ENCODE assay signal across 1 cellular context in the genomic region with DNA sequence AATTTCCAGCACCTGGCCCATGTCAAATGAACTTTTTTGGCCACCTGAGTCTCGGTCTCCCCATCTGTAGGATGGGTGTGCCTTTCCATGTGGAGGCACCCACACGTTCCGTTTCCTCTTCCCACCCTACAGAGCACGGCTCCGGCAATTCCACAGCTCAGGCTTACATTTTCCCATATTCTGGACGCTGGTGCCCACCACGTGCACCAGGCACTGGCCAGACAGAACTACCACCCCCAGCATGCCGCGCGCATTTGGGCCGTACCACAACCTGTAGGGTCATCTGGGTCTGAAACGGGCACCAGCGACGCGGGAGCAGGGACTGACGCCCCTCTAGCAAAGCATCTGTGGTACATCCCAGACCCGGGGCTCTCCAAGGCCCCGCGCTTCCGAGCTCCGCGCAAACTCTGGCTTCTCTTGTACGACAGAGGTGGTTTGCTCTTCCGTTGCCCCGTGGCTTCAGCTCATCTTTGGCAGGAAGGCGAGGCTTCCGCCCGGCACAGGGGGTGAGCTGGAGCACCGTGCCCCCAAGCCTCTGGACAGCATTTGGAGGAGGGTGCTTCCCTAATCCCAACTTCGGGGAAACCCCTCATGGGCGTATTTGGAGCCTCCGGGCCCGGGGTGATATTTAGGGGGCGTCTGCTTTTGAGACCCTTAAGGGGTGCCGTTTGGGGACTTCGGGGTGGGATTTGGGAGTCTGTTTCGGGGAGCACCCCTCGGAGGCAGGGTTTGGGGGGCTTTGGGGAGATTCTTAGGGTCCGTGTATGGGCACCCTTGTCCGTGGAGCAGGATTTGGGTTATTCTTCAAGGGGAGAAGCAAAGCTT.
A peak's percentile ranks its signal among the peaks of the same experiment; 100 is the strongest.
TF ChIP-seq lines count a peak whose summit lies in the region.

No MANE protein-coding gene starts in this region.

TF ChIP-seq in HepG2, 621 proteins besides CTCF, POLR2A, EP300 and RAD21 (continues in another document):
- TF ChIP-seq ZSCAN25 (CRISPR knock-in tag; IDR thresholded peaks at IDR 0.05) (no peak), SUZ12 (IDR thresholded peaks at IDR 0.05; ENCODE audit: low read depth, low read length) (peak; percentile 55), SMAD3 (CRISPR knock-in tag; IDR thresholded peaks at IDR 0.05) (peak; percentile 53; the same call in 1 of the 2 replicates), RELA (CRISPR knock-in tag; IDR thresholded peaks at IDR 0.05) (no peak), ZNF737 (CRISPR knock-in tag; IDR thresholded peaks at IDR 0.05; ENCODE audit: borderline replicate concordance) (no peak), CEBPG (CRISPR knock-in tag; IDR thresholded peaks at IDR 0.05) (no peak), RBFOX2 (IDR thresholded peaks at IDR 0.05; ENCODE audit: low read depth, low read length) (0 out of 2 replicates have a peak, but pooled peaks have one; percentile 26), GTF3A (CRISPR knock-in tag; conservative IDR thresholded peaks at IDR 0.05) (no peak), PITX1 (CRISPR knock-in tag; IDR thresholded peaks at IDR 0.05) (no peak), ZNF24 (IDR thresholded peaks at IDR 0.05) (no peak), ZNF878 (CRISPR knock-in tag; IDR thresholded peaks at IDR 0.05) (no peak), ZFY (CRISPR knock-in tag; IDR thresholded peaks at IDR 0.05) (peak; percentile 65), TOPORS (CRISPR knock-in tag; IDR thresholded peaks at IDR 0.05) (peak; percentile 43; the same call in 1 of the 2 replicates), ZFP41 (CRISPR knock-in tag; IDR thresholded peaks at IDR 0.05; ENCODE audit: borderline replicate concordance) (no peak), ETV6 (CRISPR knock-in tag; conservative IDR thresholded peaks at IDR 0.05) (no peak), MZF1 (CRISPR knock-in tag; IDR thresholded peaks at IDR 0.05; ENCODE audit: borderline replicate concordance) (no peak), MTA1 (CRISPR knock-in tag; IDR thresholded peaks at IDR 0.05; ENCODE audit: borderline replicate concordance) (peak; percentile 41; the same call in 1 of the 2 replicates), JUN (CRISPR knock-in tag; IDR thresholded peaks at IDR 0.05) (no peak), BRD4 (CRISPR knock-in tag; IDR thresholded peaks at IDR 0.05) (no peak), ZNF556 (CRISPR knock-in tag; IDR thresholded peaks at IDR 0.05; ENCODE audit: borderline replicate concordance) (peak; percentile 59; the same call in 1 of the 2 replicates), HDAC2 (CRISPR knock-in tag; IDR thresholded peaks at IDR 0.05) (0 out of 2 replicates have a peak, but pooled peaks have one; percentile 39), FOSL2 (CRISPR knock-in tag; IDR thresholded peaks at IDR 0.05) (0 out of 2 replicates have a peak, but pooled peaks have one; percentile 31), ZNF724P (CRISPR knock-in tag; IDR thresholded peaks at IDR 0.05; ENCODE audit: borderline replicate concordance) (no peak), ZNF382 (CRISPR knock-in tag; IDR thresholded peaks at IDR 0.05; ENCODE audit: borderline replicate concordance) (no peak), SMYD3 (CRISPR knock-in tag; IDR thresholded peaks at IDR 0.05) (no peak), NFKB2 (CRISPR knock-in tag; IDR thresholded peaks at IDR 0.05; ENCODE audit: borderline replicate concordance) (peak; percentile 70; the same call in 1 of the 2 replicates), ZNF343 (CRISPR knock-in tag; IDR thresholded peaks at IDR 0.05) (no peak), ATF7 (IDR thresholded peaks at IDR 0.05) (peak; percentile 29; the same call in 1 of the 2 replicates), ATF7 (CRISPR knock-in tag; IDR thresholded peaks at IDR 0.05) (no peak), GABPB1 (CRISPR knock-in tag; IDR thresholded peaks at IDR 0.05) (peak; percentile 74), FOXK1 (CRISPR knock-in tag; IDR thresholded peaks at IDR 0.05; ENCODE audit: borderline replicate concordance, low read depth) (peak; percentile 34; the same call in 1 of the 2 replicates), ZNF143 (CRISPR knock-in tag; IDR thresholded peaks at IDR 0.05) (peak; percentile 98), TP53 (CRISPR knock-in tag; conservative IDR thresholded peaks at IDR 0.05) (0 out of 2 replicates have a peak, but pooled peaks have one; percentile 27), CCAR2 (optimal IDR thresholded peaks at IDR 0.05; ENCODE audit: low read depth, low read length) (no peak), MIER3 (CRISPR knock-in tag; IDR thresholded peaks at IDR 0.05; ENCODE audit: borderline replicate concordance) (0 out of 2 replicates have a peak, but pooled peaks have one; percentile 12), MAFG (CRISPR knock-in tag; IDR thresholded peaks at IDR 0.05) (no peak), ISX (CRISPR knock-in tag; conservative IDR thresholded peaks at IDR 0.05) (no peak)
- TF ChIP-seq, protein P1, sequence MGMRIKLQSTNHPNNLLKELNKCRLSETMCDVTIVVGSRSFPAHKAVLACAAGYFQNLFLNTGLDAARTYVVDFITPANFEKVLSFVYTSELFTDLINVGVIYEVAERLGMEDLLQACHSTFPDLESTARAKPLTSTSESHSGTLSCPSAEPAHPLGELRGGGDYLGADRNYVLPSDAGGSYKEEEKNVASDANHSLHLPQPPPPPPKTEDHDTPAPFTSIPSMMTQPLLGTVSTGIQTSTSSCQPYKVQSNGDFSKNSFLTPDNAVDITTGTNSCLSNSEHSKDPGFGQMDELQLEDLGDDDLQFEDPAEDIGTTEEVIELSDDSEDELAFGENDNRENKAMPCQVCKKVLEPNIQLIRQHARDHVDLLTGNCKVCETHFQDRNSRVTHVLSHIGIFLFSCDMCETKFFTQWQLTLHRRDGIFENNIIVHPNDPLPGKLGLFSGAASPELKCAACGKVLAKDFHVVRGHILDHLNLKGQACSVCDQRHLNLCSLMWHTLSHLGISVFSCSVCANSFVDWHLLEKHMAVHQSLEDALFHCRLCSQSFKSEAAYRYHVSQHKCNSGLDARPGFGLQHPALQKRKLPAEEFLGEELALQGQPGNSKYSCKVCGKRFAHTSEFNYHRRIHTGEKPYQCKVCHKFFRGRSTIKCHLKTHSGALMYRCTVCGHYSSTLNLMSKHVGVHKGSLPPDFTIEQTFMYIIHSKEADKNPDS (CRISPR knock-in tag; IDR thresholded peaks at IDR 0.05) = no peak
- TF ChIP-seq, protein P2, sequence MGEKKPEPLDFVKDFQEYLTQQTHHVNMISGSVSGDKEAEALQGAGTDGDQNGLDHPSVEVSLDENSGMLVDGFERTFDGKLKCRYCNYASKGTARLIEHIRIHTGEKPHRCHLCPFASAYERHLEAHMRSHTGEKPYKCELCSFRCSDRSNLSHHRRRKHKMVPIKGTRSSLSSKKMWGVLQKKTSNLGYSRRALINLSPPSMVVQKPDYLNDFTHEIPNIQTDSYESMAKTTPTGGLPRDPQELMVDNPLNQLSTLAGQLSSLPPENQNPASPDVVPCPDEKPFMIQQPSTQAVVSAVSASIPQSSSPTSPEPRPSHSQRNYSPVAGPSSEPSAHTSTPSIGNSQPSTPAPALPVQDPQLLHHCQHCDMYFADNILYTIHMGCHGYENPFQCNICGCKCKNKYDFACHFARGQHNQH (CRISPR knock-in tag; IDR thresholded peaks at IDR 0.05) = no peak
- TF ChIP-seq, protein P3, sequence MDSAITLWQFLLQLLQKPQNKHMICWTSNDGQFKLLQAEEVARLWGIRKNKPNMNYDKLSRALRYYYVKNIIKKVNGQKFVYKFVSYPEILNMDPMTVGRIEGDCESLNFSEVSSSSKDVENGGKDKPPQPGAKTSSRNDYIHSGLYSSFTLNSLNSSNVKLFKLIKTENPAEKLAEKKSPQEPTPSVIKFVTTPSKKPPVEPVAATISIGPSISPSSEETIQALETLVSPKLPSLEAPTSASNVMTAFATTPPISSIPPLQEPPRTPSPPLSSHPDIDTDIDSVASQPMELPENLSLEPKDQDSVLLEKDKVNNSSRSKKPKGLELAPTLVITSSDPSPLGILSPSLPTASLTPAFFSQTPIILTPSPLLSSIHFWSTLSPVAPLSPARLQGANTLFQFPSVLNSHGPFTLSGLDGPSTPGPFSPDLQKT (CRISPR knock-in tag; IDR thresholded peaks at IDR 0.05; ENCODE audit: borderline replicate concordance) = no peak
- TF ChIP-seq, protein P4, sequence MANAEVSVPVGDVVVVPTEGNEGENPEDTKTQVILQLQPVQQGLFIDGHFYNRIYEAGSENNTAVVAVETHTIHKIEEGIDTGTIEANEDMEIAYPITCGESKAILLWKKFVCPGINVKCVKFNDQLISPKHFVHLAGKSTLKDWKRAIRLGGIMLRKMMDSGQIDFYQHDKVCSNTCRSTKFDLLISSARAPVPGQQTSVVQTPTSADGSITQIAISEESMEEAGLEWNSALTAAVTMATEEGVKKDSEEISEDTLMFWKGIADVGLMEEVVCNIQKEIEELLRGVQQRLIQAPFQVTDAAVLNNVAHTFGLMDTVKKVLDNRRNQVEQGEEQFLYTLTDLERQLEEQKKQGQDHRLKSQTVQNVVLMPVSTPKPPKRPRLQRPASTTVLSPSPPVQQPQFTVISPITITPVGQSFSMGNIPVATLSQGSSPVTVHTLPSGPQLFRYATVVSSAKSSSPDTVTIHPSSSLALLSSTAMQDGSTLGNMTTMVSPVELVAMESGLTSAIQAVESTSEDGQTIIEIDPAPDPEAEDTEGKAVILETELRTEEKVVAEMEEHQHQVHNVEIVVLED (CRISPR knock-in tag; IDR thresholded peaks at IDR 0.05; ENCODE audit: borderline replicate concordance) = peak; percentile 58; the same call in 1 of the 2 replicates
- TF ChIP-seq, protein P5, sequence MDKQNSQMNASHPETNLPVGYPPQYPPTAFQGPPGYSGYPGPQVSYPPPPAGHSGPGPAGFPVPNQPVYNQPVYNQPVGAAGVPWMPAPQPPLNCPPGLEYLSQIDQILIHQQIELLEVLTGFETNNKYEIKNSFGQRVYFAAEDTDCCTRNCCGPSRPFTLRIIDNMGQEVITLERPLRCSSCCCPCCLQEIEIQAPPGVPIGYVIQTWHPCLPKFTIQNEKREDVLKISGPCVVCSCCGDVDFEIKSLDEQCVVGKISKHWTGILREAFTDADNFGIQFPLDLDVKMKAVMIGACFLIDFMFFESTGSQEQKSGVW (CRISPR knock-in tag; IDR thresholded peaks at IDR 0.05; ENCODE audit: borderline replicate concordance) = no peak
- TF ChIP-seq, protein P6, sequence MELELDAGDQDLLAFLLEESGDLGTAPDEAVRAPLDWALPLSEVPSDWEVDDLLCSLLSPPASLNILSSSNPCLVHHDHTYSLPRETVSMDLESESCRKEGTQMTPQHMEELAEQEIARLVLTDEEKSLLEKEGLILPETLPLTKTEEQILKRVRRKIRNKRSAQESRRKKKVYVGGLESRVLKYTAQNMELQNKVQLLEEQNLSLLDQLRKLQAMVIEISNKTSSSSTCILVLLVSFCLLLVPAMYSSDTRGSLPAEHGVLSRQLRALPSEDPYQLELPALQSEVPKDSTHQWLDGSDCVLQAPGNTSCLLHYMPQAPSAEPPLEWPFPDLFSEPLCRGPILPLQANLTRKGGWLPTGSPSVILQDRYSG (CRISPR knock-in tag; IDR thresholded peaks at IDR 0.05) = no peak
- TF ChIP-seq, protein P7, sequence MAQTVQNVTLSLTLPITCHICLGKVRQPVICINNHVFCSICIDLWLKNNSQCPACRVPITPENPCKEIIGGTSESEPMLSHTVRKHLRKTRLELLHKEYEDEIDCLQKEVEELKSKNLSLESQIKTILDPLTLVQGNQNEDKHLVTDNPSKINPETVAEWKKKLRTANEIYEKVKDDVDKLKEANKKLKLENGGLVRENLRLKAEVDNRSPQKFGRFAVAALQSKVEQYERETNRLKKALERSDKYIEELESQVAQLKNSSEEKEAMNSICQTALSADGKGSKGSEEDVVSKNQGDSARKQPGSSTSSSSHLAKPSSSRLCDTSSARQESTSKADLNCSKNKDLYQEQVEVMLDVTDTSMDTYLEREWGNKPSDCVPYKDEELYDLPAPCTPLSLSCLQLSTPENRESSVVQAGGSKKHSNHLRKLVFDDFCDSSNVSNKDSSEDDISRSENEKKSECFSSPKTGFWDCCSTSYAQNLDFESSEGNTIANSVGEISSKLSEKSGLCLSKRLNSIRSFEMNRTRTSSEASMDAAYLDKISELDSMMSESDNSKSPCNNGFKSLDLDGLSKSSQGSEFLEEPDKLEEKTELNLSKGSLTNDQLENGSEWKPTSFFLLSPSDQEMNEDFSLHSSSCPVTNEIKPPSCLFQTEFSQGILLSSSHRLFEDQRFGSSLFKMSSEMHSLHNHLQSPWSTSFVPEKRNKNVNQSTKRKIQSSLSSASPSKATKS (CRISPR knock-in tag; IDR thresholded peaks at IDR 0.05) = 0 out of 2 replicates have a peak, but pooled peaks have one; percentile 49
- TF ChIP-seq, protein P8, sequence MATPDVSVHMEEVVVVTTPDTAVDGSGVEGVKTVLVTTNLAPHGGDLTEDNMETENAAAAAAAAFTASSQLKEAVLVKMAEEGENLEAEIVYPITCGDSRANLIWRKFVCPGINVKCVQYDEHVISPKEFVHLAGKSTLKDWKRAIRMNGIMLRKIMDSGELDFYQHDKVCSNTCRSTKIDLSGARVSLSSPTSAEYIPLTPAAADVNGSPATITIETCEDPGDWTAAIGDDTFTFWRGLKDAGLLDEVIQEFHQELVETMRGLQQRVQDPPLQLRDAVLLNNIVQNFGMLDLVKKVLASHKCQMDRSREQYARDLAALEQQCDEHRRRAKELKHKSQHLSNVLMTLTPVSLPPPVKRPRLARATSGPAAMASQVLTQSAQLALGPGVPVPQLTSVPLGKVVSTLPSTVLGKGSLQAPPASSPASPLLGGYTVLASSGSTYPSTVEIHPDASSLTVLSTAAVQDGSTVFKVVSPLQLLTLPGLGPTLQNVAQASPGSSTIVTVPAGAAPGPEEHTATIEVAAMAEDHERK (CRISPR knock-in tag; IDR thresholded peaks at IDR 0.05; ENCODE audit: low read depth) = no peak
- TF ChIP-seq, protein P9, sequence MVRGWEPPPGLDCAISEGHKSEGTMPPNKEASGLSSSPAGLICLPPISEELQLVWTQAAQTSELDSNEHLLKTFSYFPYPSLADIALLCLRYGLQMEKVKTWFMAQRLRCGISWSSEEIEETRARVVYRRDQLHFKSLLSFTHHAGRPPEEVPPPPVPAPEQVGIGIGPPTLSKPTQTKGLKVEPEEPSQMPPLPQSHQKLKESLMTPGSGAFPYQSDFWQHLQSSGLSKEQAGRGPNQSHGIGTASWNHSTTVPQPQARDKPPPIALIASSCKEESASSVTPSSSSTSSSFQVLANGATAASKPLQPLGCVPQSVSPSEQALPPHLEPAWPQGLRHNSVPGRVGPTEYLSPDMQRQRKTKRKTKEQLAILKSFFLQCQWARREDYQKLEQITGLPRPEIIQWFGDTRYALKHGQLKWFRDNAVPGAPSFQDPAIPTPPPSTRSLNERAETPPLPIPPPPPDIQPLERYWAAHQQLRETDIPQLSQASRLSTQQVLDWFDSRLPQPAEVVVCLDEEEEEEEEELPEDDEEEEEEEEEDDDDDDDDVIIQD (CRISPR knock-in tag; IDR thresholded peaks at IDR 0.05; ENCODE audit: low read depth) = no peak
- TF ChIP-seq, protein P10, sequence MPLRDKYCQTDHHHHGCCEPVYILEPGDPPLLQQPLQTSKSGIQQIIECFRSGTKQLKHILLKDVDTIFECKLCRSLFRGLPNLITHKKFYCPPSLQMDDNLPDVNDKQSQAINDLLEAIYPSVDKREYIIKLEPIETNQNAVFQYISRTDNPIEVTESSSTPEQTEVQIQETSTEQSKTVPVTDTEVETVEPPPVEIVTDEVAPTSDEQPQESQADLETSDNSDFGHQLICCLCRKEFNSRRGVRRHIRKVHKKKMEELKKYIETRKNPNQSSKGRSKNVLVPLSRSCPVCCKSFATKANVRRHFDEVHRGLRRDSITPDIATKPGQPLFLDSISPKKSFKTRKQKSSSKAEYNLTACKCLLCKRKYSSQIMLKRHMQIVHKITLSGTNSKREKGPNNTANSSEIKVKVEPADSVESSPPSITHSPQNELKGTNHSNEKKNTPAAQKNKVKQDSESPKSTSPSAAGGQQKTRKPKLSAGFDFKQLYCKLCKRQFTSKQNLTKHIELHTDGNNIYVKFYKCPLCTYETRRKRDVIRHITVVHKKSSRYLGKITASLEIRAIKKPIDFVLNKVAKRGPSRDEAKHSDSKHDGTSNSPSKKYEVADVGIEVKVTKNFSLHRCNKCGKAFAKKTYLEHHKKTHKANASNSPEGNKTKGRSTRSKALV (CRISPR knock-in tag; IDR thresholded peaks at IDR 0.05) = peak; percentile 44; the same call in 1 of the 2 replicates
